In the genomic region with DNA sequence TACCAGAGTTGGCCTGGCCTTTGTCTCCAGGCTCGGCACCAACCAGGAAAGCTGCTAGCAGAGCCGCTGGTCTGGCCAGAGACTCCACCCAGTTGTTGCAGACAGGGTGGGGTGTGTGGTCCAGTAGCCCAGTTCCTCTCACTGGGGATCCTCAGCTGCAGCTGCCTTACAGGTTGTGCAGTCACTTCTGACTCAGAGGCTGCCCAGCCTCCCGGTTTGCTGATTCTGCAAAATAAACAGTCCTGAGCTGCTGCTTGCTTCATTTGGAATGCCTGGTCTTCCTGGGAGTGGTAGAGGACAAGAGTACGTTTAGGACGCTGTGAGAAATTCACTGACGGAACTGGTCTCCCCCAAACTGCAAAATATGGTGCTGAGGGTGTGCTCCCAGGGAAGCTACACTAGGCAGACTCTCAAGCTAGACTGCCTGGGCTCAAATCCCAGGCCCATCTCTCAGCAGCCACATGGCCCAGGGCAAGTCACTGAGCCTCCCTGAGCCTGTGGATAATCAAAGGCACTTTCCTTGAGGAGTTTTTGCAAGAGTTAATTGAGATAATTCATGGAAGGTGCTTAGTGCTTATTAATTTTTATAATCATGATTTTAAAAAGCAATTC, we compare ENCODE assay signal across 10 cellular contexts.
A peak's percentile ranks its signal among the peaks of the same experiment; 100 is the strongest.
DNase-seq lines count a peak whose midpoint lies in the region; ATAC-seq and TF ChIP-seq lines count a peak whose summit lies in the region.
"Had no signal": no experiment of that assay in that cellular context is flagged by ENCODE, and none has a peak within 500 bp of the region (broad histone marks: within the 10 kb centered on the region; RNA-seq: fewer than 3 reads in every experiment).

No MANE protein-coding gene starts in this region.

- H3K9me3 ChIP-seq in muscle layer of colon (ENCODE audit: low read length): no peaks in the 10 kb centered on the region

- TF ChIP-seq POLR2A in NB4 (IDR thresholded peaks at IDR 0.05; ENCODE audit: extremely low read depth, insufficient read length): no peak

- H3K4me3 Mint-ChIP-seq in activated naive CD4-positive, alpha-beta T cell treated with anti-CD3 and anti-CD28 coated beads, Interleukin-2, amount 10 ng/mL, durations not matched to agents 7 days and 5 days: no peak overlapping the region
- no peak overlapping the region for H3K4me3 Mint-ChIP-seq in immature natural killer cell

- H3K9me3 Mint-ChIP-seq in activated naive CD4-positive, alpha-beta T cell treated with anti-CD3 and anti-CD28 coated beads, Interleukin-2, amount 10 ng/mL, durations not matched to agents 7 days and 5 days: peaks cover 4% of the 10 kb centered on the region
- peaks cover 0 to 1% (median 0%) of the 10 kb centered on the region in 6 donors for H3K9me3 Mint-ChIP-seq in immature natural killer cell

- H3K9ac ChIP-seq in muscle layer of colon (ENCODE audit: low read length): no peak overlapping the region

- H3K27ac ChIP-seq in muscle layer of colon (ENCODE audit: low read depth, low read length): peak overlapping the region; percentile 20

- no peak for ATAC-seq in GM19023 (IDR thresholded peaks at IDR 0.05; ENCODE audit: unreplicated experiment)
- ATAC-seq: SK-N-SH treated with all-trans-retinoic acid at 6 μM for 48 hours had no signal

- no peak for TF ChIP-seq CTCF in NB4 (IDR thresholded peaks at IDR 0.05; ENCODE audit: low read depth, low read length)
- no peak for TF ChIP-seq CTCF in cardiac fibroblast (IDR thresholded peaks at IDR 0.05; ENCODE audit: low read depth, low read length)

- H3K36me3 ChIP-seq in muscle layer of colon (ENCODE audit: insufficient read depth, low read length): no peaks in the 10 kb centered on the region

- peaks cover 8% of the 10 kb centered on the region for H3K4me1 ChIP-seq in muscle layer of colon (ENCODE audit: insufficient read depth, low read length)

- H3K27ac Mint-ChIP-seq in activated naive CD4-positive, alpha-beta T cell treated with anti-CD3 and anti-CD28 coated beads, Interleukin-2, amount 10 ng/mL, durations not matched to agents 7 days and 5 days: no peak overlapping the region
- no peak overlapping the region for H3K27ac Mint-ChIP-seq in immature natural killer cell

- CTCF ChIA-PET in activated naive CD4-positive, alpha-beta T cell treated with anti-CD3 and anti-CD28 coated beads, Interleukin-2, amount 10 ng/mL, durations not matched to agents 7 days and 5 days (lab: Charles Lee): no interaction called here

- H3K27me3 Mint-ChIP-seq in activated naive CD4-positive, alpha-beta T cell treated with anti-CD3 and anti-CD28 coated beads, Interleukin-2, amount 10 ng/mL, durations not matched to agents 7 days and 5 days: peaks cover 16% of the 10 kb centered on the region
- peaks cover 0 to 12% (median 5%) of the 10 kb centered on the region in 3 donors for H3K27me3 Mint-ChIP-seq in immature natural killer cell (ENCODE audit: low read depth in 3 of 3)

- no peaks in the 10 kb centered on the region for H3K27me3 ChIP-seq in muscle layer of colon (ENCODE audit: control insufficient read depth in 1 of 2, insufficient read depth in 2 of 2, low read length in 2 of 2)

- H3K36me3 Mint-ChIP-seq in activated naive CD4-positive, alpha-beta T cell treated with anti-CD3 and anti-CD28 coated beads, Interleukin-2, amount 10 ng/mL, durations not matched to agents 7 days and 5 days: no peaks in the 10 kb centered on the region
- no peaks in the 10 kb centered on the region for H3K36me3 Mint-ChIP-seq in immature natural killer cell

- DNase-seq in ELR (ENCODE audit: low read depth) (peak; percentile 95), NB4 (ENCODE audit: low read depth) (peak; percentile 67), cardiac fibroblast (ENCODE audit: low read depth in 2 of 2) (peak; percentile 13 to 15), AML-193 (lab: John Stamatoyannopoulos, UW) (no peak), immature natural killer cell (no peak)
- DNase-seq in activated naive CD4-positive, alpha-beta T cell treated with anti-CD3 and anti-CD28 coated beads, Interleukin-2, amount 10 ng/mL, durations not matched to agents 7 days and 5 days: no peak
- DNase-seq: NCI-H187 treated with DMSO at 0.1 percent for 48 hours had no signal

- H3K4me3 ChIP-seq in NB4 (ENCODE audit: low read depth, low read length) (no peak overlapping the region), cardiac fibroblast (replicated peaks in 1 of 2; ENCODE audit: low read depth in 2 of 2, low read length in 2 of 2) (no peak overlapping the region), muscle layer of colon (ENCODE audit: low read depth in 1 of 2, low read length in 2 of 2) (no peak overlapping the region)

- no peaks in the 10 kb centered on the region for H3K4me1 Mint-ChIP-seq in activated naive CD4-positive, alpha-beta T cell treated with anti-CD3 and anti-CD28 coated beads, Interleukin-2, amount 10 ng/mL, durations not matched to agents 7 days and 5 days
- no peaks in the 10 kb centered on the region for H3K4me1 Mint-ChIP-seq in immature natural killer cell

Comparison
In these comparisons a context has a peak if more than half of its experiments do, and no peak if none do; other contexts are left out.
1. DNase-seq: peak in ELR (single experiment), NB4 (single experiment) and cardiac fibroblast (2 of 2); none in AML-193 (0 of 2), activated naive CD4-positive, alpha-beta T cell treated with anti-CD3 and anti-CD28 coated beads, Interleukin-2, amount 10 ng/mL, durations not matched to agents 7 days and 5 days (single experiment) and immature natural killer cell (0 of 3).